ENCODE assay signal across 8 cellular contexts in the genomic region with DNA sequence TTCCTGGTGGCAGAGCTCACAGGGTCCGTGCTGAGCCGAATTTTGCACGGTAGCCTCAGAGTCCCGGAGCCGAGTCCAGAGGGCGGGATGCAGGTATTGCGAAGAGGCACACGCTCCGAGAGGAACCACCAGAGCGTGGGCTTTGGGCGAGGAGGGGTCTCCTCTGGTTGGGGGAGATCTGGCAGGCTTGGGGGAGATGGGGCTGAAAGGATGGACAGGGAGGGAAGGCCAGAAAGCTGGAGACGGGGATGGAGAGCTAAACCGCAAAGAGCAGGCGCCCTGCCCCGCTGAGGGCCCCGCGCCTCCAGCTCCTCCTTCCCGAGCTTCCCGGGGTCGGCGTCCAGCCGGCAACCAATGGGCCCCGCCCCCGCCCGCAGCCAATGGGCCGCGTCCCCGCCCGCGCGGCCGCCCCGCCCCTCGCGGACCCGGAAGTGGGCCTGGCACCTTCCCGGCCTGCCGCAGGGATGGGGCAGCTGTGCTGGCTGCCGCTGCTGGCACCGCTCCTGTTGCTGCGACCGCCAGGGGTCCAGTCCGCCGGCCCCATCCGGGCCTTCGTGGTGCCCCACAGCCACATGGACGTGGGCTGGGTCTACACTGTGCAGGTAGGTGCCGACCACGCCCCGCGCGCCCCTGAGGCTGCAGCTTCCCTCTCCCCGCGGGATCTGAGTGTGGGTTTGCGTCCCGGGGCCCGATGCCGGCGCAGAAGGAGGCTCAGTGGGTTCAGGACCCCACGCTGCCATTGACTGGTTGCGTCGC. TPM values are rescaled to one million over a fixed set of nuclear protein-coding genes. Genes with fewer than 3 reads are reported as not detected.
A peak's percentile ranks its signal among the peaks of the same experiment; 100 is the strongest.
DNase-seq lines count a peak whose midpoint lies in the region; ATAC-seq, FAIRE-seq and TF ChIP-seq lines count a peak whose summit lies in the region.

A gene (plus strand): TSS at position 443 of the 756 bp plus-strand sequence. CDS start 22 bp downstream, at position 465.

- DNase-seq in D721Med (ENCODE audit: insufficient read length, low spot score) (peak; percentile 98), HUDEP-2 (lab: John Stamatoyannopoulos, UW; ENCODE audit: unreplicated experiment in 76 of 76) (peak in 72 of 76 experiments; percentile 12 to 89 (median 71)), OCI-M1 (lab: John Stamatoyannopoulos, UW) (peak; percentile 85)
- DNase-seq in activated T-cell treated with anti-CD3 and anti-CD28 coated beads, Interleukin-2, amount 50 U/mL, for 1 hour, result peak; percentile 88
- DNase-seq in stimulated activated CD8-positive, alpha-beta memory T cell treated with anti-CD3 and anti-CD28 coated beads, Interleukin-7, amount 100 ng/mL, for 1 hour (ENCODE audit: low read depth in 2 of 2), result peak; percentile 66

- H3K27me3 ChIP-seq in esophagus (ENCODE audit: control insufficient read depth in 1 of 2, insufficient read depth in 2 of 2, low read length in 2 of 2) (no peaks in the 10 kb centered on the region), muscle layer of colon (ENCODE audit: control insufficient read depth in 1 of 2, insufficient read depth in 2 of 2, low read length in 2 of 2) (no peaks in the 10 kb centered on the region)

- no peak for TF ChIP-seq CTCF in D721Med (IDR thresholded peaks at IDR 0.05; ENCODE audit: insufficient read depth, missing control alignments)

- H3K27ac ChIP-seq in esophagus (ENCODE audit: low read depth in 2 of 2, low read length in 1 of 2), result peak within 1 kb of the TSS; percentile 26 to 79
- H3K27ac ChIP-seq in muscle layer of colon (ENCODE audit: low read depth, low read length), result peak within 1 kb of the TSS; percentile 76

- H3K4me1 ChIP-seq in esophagus (ENCODE audit: control insufficient read depth in 2 of 2, insufficient read depth in 2 of 2, low read length in 1 of 2) (peaks cover 10 to 13% of the 10 kb centered on the region in 2 donors), muscle layer of colon (ENCODE audit: insufficient read depth, low read length) (peaks cover 7% of the 10 kb centered on the region)

- peaks cover 0 to 3% of the 10 kb centered on the region in 2 donors for H3K9me3 ChIP-seq in esophagus (ENCODE audit: control insufficient read depth in 2 of 2, insufficient read depth in 1 of 2, low read depth in 1 of 2, low read length in 1 of 2)
- H3K9me3 ChIP-seq in muscle layer of colon (ENCODE audit: low read length), result no peaks in the 10 kb centered on the region

- FAIRE-seq in D721Med (lab: Jason Lieb, UNC), result no peak

- H3K36me3 ChIP-seq in esophagus (ENCODE audit: control insufficient read depth in 2 of 2, insufficient read depth in 2 of 2, low read length in 1 of 2) (peaks cover 0 to 26% of the 10 kb centered on the region in 2 donors), muscle layer of colon (ENCODE audit: insufficient read depth, low read length) (peaks cover 19% of the 10 kb centered on the region)

- H3K9ac ChIP-seq in muscle layer of colon (ENCODE audit: low read length), result peak within 1 kb of the TSS; percentile 61

- peak within 1 kb of the TSS; percentile 85 to 98 for H3K4me3 ChIP-seq in esophagus (ENCODE audit: low read depth in 1 of 2, low read length in 2 of 2)
- H3K4me3 ChIP-seq in muscle layer of colon (ENCODE audit: low read depth in 1 of 2, low read length in 2 of 2), result peak within 1 kb of the TSS; percentile 85 to 88

- peak; percentile 93 for ATAC-seq in GM21367 (IDR thresholded peaks at IDR 0.05; ENCODE audit: unreplicated experiment)

- WGBS in esophagus, 2 donors, result 1% methylated on average over 60 to 62 of the region's 62 CpGs

RNA-seq across cellular contexts. Expression of the gene that starts here (rescaled TPM):
- polyA plus RNA-seq in esophagus, result 1 to 10 TPM; 6.5 to 7.3 TPM

Comparison
In these comparisons a context has a peak if more than half of its experiments do, and no peak if none do; other contexts are left out.
1. Peak in every context shown above with its lines: DNase-seq, ATAC-seq, H3K4me3 ChIP-seq and H3K27ac ChIP-seq.